ENCODE assay signal across 9 cellular contexts in genomic region chr1:58882322-58882951, GRCh38.
DNase-seq lines count a peak whose midpoint lies in the region; ATAC-seq and TF ChIP-seq lines count a peak whose summit lies in the region.
"Had no signal": no experiment of that assay in that cellular context is flagged by ENCODE, and none has a peak within 500 bp of the region (broad histone marks: within the 10 kb centered on the region; RNA-seq: fewer than 3 reads in every experiment).

No MANE protein-coding gene starts in this region.

- DNase-seq in heart left ventricle (no peak), cardiac septum (ENCODE audit: low spot score) (no peak), adipocyte (ENCODE audit: low read depth) (no peak), right lobe of liver (no peak), upper lobe of left lung (peak in 1 of 2 donors; percentile 36), NCI-H187 (lab: John Stamatoyannopoulos, UW) (no peak), prostate gland (ENCODE audit: low spot score) (no peak), NCI-H1417 treated with DMSO at 0.1 percent for 48 hours (lab: John Stamatoyannopoulos, UW) (no peak)
- DNase-seq: activated T-cell treated with anti-CD3 and anti-CD28 coated beads, Interleukin-2, amount 50 U/mL, for 1 hour had no signal

- intact Hi-C loops in heart left ventricle (cut with DNase I): loop anchor here in 4 of 10 donors (5.0 kb wide), 3 partner anchors 60 to 95 kb away; no protein-coding TSS in a partner anchor
- intact Hi-C loops in cardiac septum (cut with DNase I): loop anchor here (5.0 kb wide), 1 partner anchor 65 kb away; no protein-coding TSS in a partner anchor
- intact Hi-C loops in right lobe of liver (cut with DNase I): no loop called here
- intact Hi-C loops in prostate gland (cut with DNase I): no loop called here

- no peak overlapping the region for H3K4me3 ChIP-seq in heart left ventricle
- H3K4me3 ChIP-seq in adipocyte (ENCODE audit: low read length): no peak overlapping the region
- H3K4me3 ChIP-seq in right lobe of liver: no peak overlapping the region
- H3K4me3 ChIP-seq in upper lobe of left lung: no peak overlapping the region
- no peak overlapping the region for H3K4me3 ChIP-seq in prostate gland

- H3K9me3 ChIP-seq in heart left ventricle (no peaks in the 10 kb centered on the region), adipocyte (ENCODE audit: control insufficient read depth, low read length) (no peaks in the 10 kb centered on the region), right lobe of liver (no peaks in the 10 kb centered on the region), upper lobe of left lung (no peaks in the 10 kb centered on the region), prostate gland (no peaks in the 10 kb centered on the region)

- ATAC-seq in heart left ventricle: no peak
- no peak for ATAC-seq in right lobe of liver
- ATAC-seq in upper lobe of left lung (ENCODE audit: low FRiP score in 2 of 2): no peak

- peak overlapping the region in 10 of 12 donors; percentile 31 to 85 (median 72) for H3K27ac ChIP-seq in heart left ventricle
- H3K27ac ChIP-seq in right lobe of liver: peak overlapping the region in 2 of 3 donors; percentile 66 to 72
- H3K27ac ChIP-seq in upper lobe of left lung: peak overlapping the region; percentile 80 to 84 (median 82)
- H3K27ac ChIP-seq in prostate gland: no peak overlapping the region

- no peak for TF ChIP-seq POLR2A in heart left ventricle (IDR thresholded peaks at IDR 0.05)
- TF ChIP-seq POLR2A in right lobe of liver (IDR thresholded peaks at IDR 0.05): no peak
- TF ChIP-seq POLR2A in upper lobe of left lung (IDR thresholded peaks at IDR 0.05): no peak
- no peak for TF ChIP-seq POLR2A in prostate gland (IDR thresholded peaks at IDR 0.05)

- peaks cover 5 to 65% (median 43%) of the 10 kb centered on the region in 12 donors for H3K4me1 ChIP-seq in heart left ventricle
- peaks cover 67% of the 10 kb centered on the region for H3K4me1 ChIP-seq in adipocyte (ENCODE audit: control insufficient read depth, insufficient read depth, low read length)
- peaks cover 0 to 59% (median 22%) of the 10 kb centered on the region in 4 donors for H3K4me1 ChIP-seq in right lobe of liver
- peaks cover 43 to 57% (median 54%) of the 10 kb centered on the region in 4 donors for H3K4me1 ChIP-seq in upper lobe of left lung
- peaks cover 13% of the 10 kb centered on the region for H3K4me1 ChIP-seq in prostate gland (replicated peaks)

- 87 to 94% (median 92%) methylated on average over 12 of the region's 12 CpGs for WGBS in heart left ventricle, 4 donors
- 83% methylated on average over 10 of the region's 12 CpGs for WGBS in right lobe of liver (ENCODE audit: insufficient coverage, low coverage, low lambda C conversion rate, missing lambda C conversion rate)
- WGBS in upper lobe of left lung, 2 donors: 90 to 92% methylated on average over 12 of the region's 12 CpGs
- 92% methylated on average over 12 of the region's 12 CpGs for WGBS in prostate gland

- H3K9ac ChIP-seq in adipocyte (ENCODE audit: low read length): peak overlapping the region; percentile 62

- TF ChIP-seq CTCF in heart left ventricle (IDR thresholded peaks at IDR 0.05) (no peak), right lobe of liver (IDR thresholded peaks at IDR 0.05) (no peak), upper lobe of left lung (IDR thresholded peaks at IDR 0.05) (no peak), prostate gland (IDR thresholded peaks at IDR 0.05) (no peak)

- no peak for TF ChIP-seq EP300 in upper lobe of left lung (IDR thresholded peaks at IDR 0.05)

- H3K36me3 ChIP-seq in heart left ventricle (no peaks in the 10 kb centered on the region), adipocyte (ENCODE audit: control insufficient read depth, insufficient read depth, low read length, severe bottlenecking) (no peaks in the 10 kb centered on the region), right lobe of liver (no peaks in the 10 kb centered on the region), upper lobe of left lung (no peaks in the 10 kb centered on the region), prostate gland (no peaks in the 10 kb centered on the region)

- H3K27me3 ChIP-seq in heart left ventricle: no peaks in the 10 kb centered on the region
- no peaks in the 10 kb centered on the region for H3K27me3 ChIP-seq in adipocyte (replicated peaks; ENCODE audit: control insufficient read depth, insufficient read depth, low read length)
- H3K27me3 ChIP-seq in right lobe of liver: no peaks in the 10 kb centered on the region
- no peaks in the 10 kb centered on the region for H3K27me3 ChIP-seq in upper lobe of left lung
- H3K27me3 ChIP-seq in prostate gland (replicated peaks; ENCODE audit: insufficient read depth): no peaks in the 10 kb centered on the region

Comparison
In these comparisons a context has a peak if more than half of its experiments do, and no peak if none do; other contexts are left out.
1. H3K27ac ChIP-seq: peak in heart left ventricle (10 of 12), right lobe of liver (2 of 3) and upper lobe of left lung (4 of 4); none in prostate gland (0 of 2).